ENCODE assay signal across 8 cellular contexts in the genomic region with DNA sequence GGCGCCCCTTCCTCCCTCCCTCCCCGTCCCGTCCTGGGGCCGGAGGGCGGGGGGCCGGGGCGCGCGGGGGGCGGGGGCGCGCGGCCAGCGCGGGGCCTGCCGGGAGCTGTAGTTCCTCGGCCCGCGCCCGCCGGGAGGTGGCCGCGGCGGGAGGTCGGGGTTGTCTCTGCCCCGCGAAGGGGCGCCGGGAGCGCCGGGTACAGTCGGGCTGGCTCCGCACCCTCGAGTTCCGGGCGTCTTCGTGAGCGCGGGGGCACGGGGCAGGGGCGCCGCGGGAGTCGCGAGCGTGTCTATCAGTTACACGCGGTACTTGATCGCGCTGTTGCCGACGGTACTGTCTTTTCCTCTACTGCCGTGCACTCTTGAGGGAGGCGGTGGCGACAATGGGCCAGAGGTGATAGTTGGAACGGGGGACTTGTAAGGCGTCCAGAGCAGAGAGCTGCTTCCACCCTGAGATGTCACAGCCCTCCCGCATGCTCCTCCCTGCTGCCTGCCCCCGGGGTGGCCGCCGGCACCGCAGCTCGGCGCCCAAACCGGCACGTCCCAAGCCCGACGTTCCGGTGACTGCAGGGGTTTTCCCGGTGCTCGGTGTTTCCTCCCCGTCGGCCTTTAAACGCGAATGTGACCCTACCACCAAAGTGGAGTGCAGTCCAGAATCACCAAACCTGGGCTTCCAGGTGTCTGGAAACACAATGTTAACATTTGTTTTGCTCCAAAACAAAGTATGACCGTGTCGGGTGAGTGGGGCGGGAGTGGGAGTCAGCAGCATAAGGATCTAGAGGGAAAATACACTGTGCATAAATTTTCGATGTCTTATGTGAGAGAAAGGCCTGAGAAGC. TPM values are rescaled to one million over a fixed set of nuclear protein-coding genes. Genes with fewer than 3 reads are reported as not detected.
A peak's percentile ranks its signal among the peaks of the same experiment; 100 is the strongest.
DNase-seq lines count a peak whose midpoint lies in the region; ATAC-seq and TF ChIP-seq lines count a peak whose summit lies in the region.

A gene (minus strand): TSS at position 48 of the 839 bp plus-strand sequence. CDS start 8,309 bp downstream, outside the sequence.

- H3K27me3 ChIP-seq in ectodermal cell (ENCODE audit: control insufficient read depth, insufficient read depth, low read length, poor library complexity, severe bottlenecking) (peaks cover 27% of the 10 kb centered on the region), lung (ENCODE audit: control insufficient read depth, insufficient read depth) (no peaks in the 10 kb centered on the region)

- no peaks in the 10 kb centered on the region for H3K9me3 ChIP-seq in ectodermal cell (ENCODE audit: control insufficient read depth, low read length)
- no peaks in the 10 kb centered on the region for H3K9me3 ChIP-seq in lung (ENCODE audit: control insufficient read depth in 2 of 2, insufficient read depth in 1 of 2, low read length in 1 of 2)

- no peak for TF ChIP-seq CTCF in lung (IDR thresholded peaks at IDR 0.05; ENCODE audit: control extremely low read depth, extremely low read depth)

- peak within 1 kb of the TSS; percentile 54 for H3K4me3 ChIP-seq in ectodermal cell (ENCODE audit: insufficient read depth, low read depth, low read length)
- peak within 1 kb of the TSS; percentile 80 for H3K4me3 ChIP-seq in lung

- H3K4me1 ChIP-seq in ectodermal cell (ENCODE audit: control insufficient read depth, insufficient read depth, low read length): peaks cover 22% of the 10 kb centered on the region
- peaks cover 0 to 6% of the 10 kb centered on the region in 2 donors for H3K4me1 ChIP-seq in lung (ENCODE audit: control insufficient read depth in 2 of 2, insufficient read depth in 2 of 2, low read length in 2 of 2)

- peak within 1 kb of the TSS; percentile 89 for H3K27ac Mint-ChIP-seq in activated CD4-positive, alpha-beta memory T cell treated with anti-CD3 and anti-CD28 coated beads for 36 hours

- peak; percentile 60 for ATAC-seq in HG02938 (IDR thresholded peaks at IDR 0.05; ENCODE audit: unreplicated experiment)
- peak; percentile 91 for ATAC-seq in lung (ENCODE audit: insufficient read depth, low FRiP score)

- peak; percentile 35 to 46 for DNase-seq in stimulated activated CD4-positive, alpha-beta T cell treated with anti-CD3 and anti-CD28 coated beads, Interleukin-12 subunit alpha, Interleukin-12 subunit beta, amount 100 ng/mL, for 24 hours (ENCODE audit: low read depth in 2 of 2)
- no peak for DNase-seq in stimulated activated CD4-positive, alpha-beta T cell treated with anti-CD3 and anti-CD28 coated beads, Interleukin-1b, Interleukin-23, amount 100 ng/mL, for 48 hours
- DNase-seq in NCI-H2227 treated with DMSO at 0.1 percent for 48 hours (lab: John Stamatoyannopoulos, UW) (peak; percentile 79), lung (ENCODE audit: low spot score) (peak; percentile 48)
- peak; percentile 77 for DNase-seq in activated CD4-positive, alpha-beta memory T cell treated with anti-CD3 and anti-CD28 coated beads for 36 hours
- DNase-seq in stimulated activated CD8-positive, alpha-beta memory T cell treated with anti-CD3 and anti-CD28 coated beads, Interleukin-15, amount 100 ng/mL, for 1 hour (ENCODE audit: low read depth): peak; percentile 26

- CTCF ChIA-PET in activated CD4-positive, alpha-beta memory T cell treated with anti-CD3 and anti-CD28 coated beads for 36 hours (lab: Charles Lee): interaction anchor here (1.7 to 2.5 kb wide), 2 partner anchors 52 to 553 kb away, joined by 7 to 9 read pairs; no protein-coding TSS in a partner anchor

- peaks cover 37% of the 10 kb centered on the region for H3K4me1 Mint-ChIP-seq in activated CD4-positive, alpha-beta memory T cell treated with anti-CD3 and anti-CD28 coated beads for 36 hours (ENCODE audit: low read depth)

- WGBS in ectodermal cell, 2 experiments: 5% methylated on average over 79 of the region's 79 CpGs
- 1 to 3% methylated on average over 49 to 79 of the region's 79 CpGs for WGBS in lung, 2 donors

- H3K27ac ChIP-seq in ectodermal cell (ENCODE audit: insufficient read depth, low read depth, low read length, poor library complexity, severe bottlenecking): peak within 1 kb of the TSS; percentile 80
- peak within 1 kb of the TSS; percentile 93 to 94 for H3K27ac ChIP-seq in lung (ENCODE audit: low read depth in 1 of 2, low read length in 1 of 2)

- POLR2A ChIA-PET in activated CD4-positive, alpha-beta memory T cell treated with anti-CD3 and anti-CD28 coated beads for 36 hours (lab: Charles Lee): interaction anchor here (0.7 to 2.1 kb wide), 4 partner anchors 52 to 341 kb away, joined by 3 to 5 read pairs (median 4); a partner anchor contains a TSS

- intact Hi-C loops in activated CD4-positive, alpha-beta memory T cell treated with anti-CD3 and anti-CD28 coated beads for 36 hours (cut with micrococcal nuclease): loop anchor here (1.0 to 5.0 kb wide), 4 partner anchors 20 to 168 kb away; a partner anchor contains a TSS

- H3K36me3 Mint-ChIP-seq in activated CD4-positive, alpha-beta memory T cell treated with anti-CD3 and anti-CD28 coated beads for 36 hours: peaks cover 7% of the 10 kb centered on the region

- H3K36me3 ChIP-seq in ectodermal cell (ENCODE audit: control insufficient read depth, insufficient read depth, low read length) (no peaks in the 10 kb centered on the region), lung (ENCODE audit: control insufficient read depth in 2 of 2, insufficient read depth in 2 of 2, low read length in 2 of 2) (no peaks in the 10 kb centered on the region)

- H3K9me3 Mint-ChIP-seq in activated CD4-positive, alpha-beta memory T cell treated with anti-CD3 and anti-CD28 coated beads for 36 hours: no peaks in the 10 kb centered on the region

- H3K27me3 Mint-ChIP-seq in activated CD4-positive, alpha-beta memory T cell treated with anti-CD3 and anti-CD28 coated beads for 36 hours: peaks cover 16% of the 10 kb centered on the region

- peak within 1 kb of the TSS; percentile 94 for H3K4me3 Mint-ChIP-seq in activated CD4-positive, alpha-beta memory T cell treated with anti-CD3 and anti-CD28 coated beads for 36 hours

RNA-seq across cellular contexts. Expression of the gene that starts here (rescaled TPM):
- 10 to 100 TPM; 22.5 to 24.7 TPM for total RNA-seq in activated CD4-positive, alpha-beta memory T cell treated with anti-CD3 and anti-CD28 coated beads for 36 hours
- polyA plus RNA-seq in ectodermal cell (2013, experiment 1 of 4): 39.4 TPM
- polyA plus RNA-seq in ectodermal cell (2013, experiment 2 of 4): 43.0 TPM
- 32.5 TPM for polyA plus RNA-seq in ectodermal cell (2013, experiment 3 of 4)
- polyA plus RNA-seq in ectodermal cell (2013, experiment 4 of 4): 39.9 TPM
- total RNA-seq in lung: 10 to 100 TPM; 33.5 to 60.8 TPM
- polyA plus RNA-seq in lung: 10 to 100 TPM in 1 of 2 donors, 1 to 10 TPM in 1; 6.4 to 11.6 TPM
